11 cellular contexts compared by ENCODE assay signal in genomic region chr11:122197055-122197987, GRCh38.
DNase-seq lines count a peak whose midpoint lies in the region; ATAC-seq and TF ChIP-seq lines count a peak whose summit lies in the region.
"Had no signal": no experiment of that assay in that cellular context is flagged by ENCODE, and none has a peak within 500 bp of the region (broad histone marks: within the 10 kb centered on the region; RNA-seq: fewer than 3 reads in every experiment).

No MANE protein-coding gene starts in this region.

- TF ChIP-seq CTCF in ascending aorta (IDR thresholded peaks at IDR 0.05) = no peak

- H3K4me3 ChIP-seq in ascending aorta = peak overlapping the region in 1 of 2 donors; percentile 9
- no peak overlapping the region for H3K4me3 ChIP-seq in aorta (ENCODE audit: low read length in 2 of 2)
- H3K4me3 ChIP-seq: BLaER1 treated with 17β-estradiol and CSF1 and Interleukin-3, amounts not matched to agents 10 nM and 100 nM had no signal

- H3K27me3 Mint-ChIP-seq in effector memory CD8-positive, alpha-beta T cell = peaks cover 12 to 18% of the 10 kb centered on the region in 2 donors

- H3K27ac ChIP-seq in ascending aorta (peak overlapping the region; percentile 89 to 92), aorta (ENCODE audit: low read depth in 1 of 2, low read length in 2 of 2) (peak overlapping the region; percentile 66 to 68)
- H3K27ac ChIP-seq: BLaER1 treated with 17β-estradiol and CSF1 and Interleukin-3, amounts not matched to agents 10 nM and 100 nM had no signal

- H3K4me1 Mint-ChIP-seq in effector memory CD8-positive, alpha-beta T cell (ENCODE audit: low read depth in 2 of 2) = no peaks in the 10 kb centered on the region
- H3K4me1 Mint-ChIP-seq: naive thymus-derived CD8-positive, alpha-beta T cell had no signal

- WGBS in aorta, 2 donors = 67 to 68% methylated on average over 11 of the region's 11 CpGs

- no peak for DNase-seq in left ventricle myocardium superior
- DNase-seq in Right ventricle myocardium superior = no peak
- peak; percentile 57 to 95 for DNase-seq in ascending aorta (ENCODE audit: low spot score in 2 of 2)
- DNase-seq in iPS-NIHi7 (ENCODE audit: extremely low spot score) = peak; percentile 25
- DNase-seq in aorta = peak; percentile 73 to 76
- no peak for DNase-seq in activated CD4-positive, alpha-beta T cell treated with anti-CD3 and anti-CD28 coated beads, Interleukin-2, amount 50 U/mL, for 1 hour
- no peak for DNase-seq in effector memory CD8-positive, alpha-beta T cell
- DNase-seq in midbrain (lab: John Stamatoyannopoulos, UW) = no peak
- DNase-seq: naive thymus-derived CD8-positive, alpha-beta T cell; RPMI8226 had no signal

- H3K4me1 ChIP-seq in ascending aorta (peaks cover 4 to 66% of the 10 kb centered on the region in 2 donors), aorta (ENCODE audit: control insufficient read depth in 1 of 2, insufficient read depth in 2 of 2, low read length in 2 of 2) (peaks cover 10 to 14% of the 10 kb centered on the region in 2 donors)

- intact Hi-C loops in left ventricle myocardium superior (cut with micrococcal nuclease) = loop anchor here (10.0 kb wide), 1 partner anchor 93 kb away; no protein-coding TSS in a partner anchor
- intact Hi-C loops in Right ventricle myocardium superior (cut with DNase I) = no loop called here
- intact Hi-C loops in ascending aorta (cut with DNase I) = loop anchor here (10.0 kb wide), 1 partner anchor 937 kb away; no protein-coding TSS in a partner anchor
- intact Hi-C loops in aorta (cut with DNase I) = loop anchor here in 1 of 2 donors (5.0 kb wide), 1 partner anchor 150 kb away; no protein-coding TSS in a partner anchor

- no peaks in the 10 kb centered on the region for H3K27me3 ChIP-seq in ascending aorta
- no peaks in the 10 kb centered on the region for H3K27me3 ChIP-seq in aorta (ENCODE audit: control insufficient read depth in 1 of 2, insufficient read depth in 2 of 2, low read length in 1 of 2)
- H3K27me3 ChIP-seq: BLaER1 treated with 17β-estradiol and CSF1 and Interleukin-3, amounts not matched to agents 10 nM and 100 nM had no signal

- peak; percentile 48 for ATAC-seq in left ventricle myocardium superior
- no peak for ATAC-seq in Right ventricle myocardium superior (ENCODE audit: poor library complexity)
- ATAC-seq in aorta (ENCODE audit: low FRiP score) = peak; percentile 87
- no peak for ATAC-seq in effector memory CD8-positive, alpha-beta T cell (replicated peaks)
- ATAC-seq: naive thymus-derived CD8-positive, alpha-beta T cell had no signal

- H3K36me3 ChIP-seq in ascending aorta (no peaks in the 10 kb centered on the region), aorta (ENCODE audit: control insufficient read depth in 1 of 2, insufficient read depth in 2 of 2, low read length in 1 of 2) (no peaks in the 10 kb centered on the region)
- H3K36me3 ChIP-seq: BLaER1 treated with 17β-estradiol and CSF1 and Interleukin-3, amounts not matched to agents 10 nM and 100 nM had no signal

- H3K9me3 Mint-ChIP-seq in effector memory CD8-positive, alpha-beta T cell = peaks cover under 1 to 2% of the 10 kb centered on the region in 2 donors

- H3K4me3 Mint-ChIP-seq in effector memory CD8-positive, alpha-beta T cell = no peak overlapping the region
- H3K4me3 Mint-ChIP-seq: naive thymus-derived CD8-positive, alpha-beta T cell had no signal

- no peaks in the 10 kb centered on the region for H3K9me3 ChIP-seq in ascending aorta
- no peaks in the 10 kb centered on the region for H3K9me3 ChIP-seq in aorta (ENCODE audit: control insufficient read depth, low read length)
- H3K9me3 ChIP-seq: BLaER1 treated with 17β-estradiol and CSF1 and Interleukin-3, amounts not matched to agents 10 nM and 100 nM had no signal

- no peaks in the 10 kb centered on the region for H3K36me3 Mint-ChIP-seq in effector memory CD8-positive, alpha-beta T cell (ENCODE audit: insufficient read depth)
- H3K36me3 Mint-ChIP-seq: naive thymus-derived CD8-positive, alpha-beta T cell had no signal

- H3K27ac Mint-ChIP-seq in effector memory CD8-positive, alpha-beta T cell = no peak overlapping the region
- H3K27ac Mint-ChIP-seq: naive thymus-derived CD8-positive, alpha-beta T cell had no signal

Comparison
In these comparisons a context has a peak if more than half of its experiments do, and no peak if none do; other contexts are left out.
1. ATAC-seq: peak in left ventricle myocardium superior (single experiment) and aorta (single experiment); none in Right ventricle myocardium superior (single experiment) and effector memory CD8-positive, alpha-beta T cell (single experiment).
2. DNase-seq: peak in ascending aorta (2 of 2), iPS-NIHi7 (single experiment) and aorta (2 of 2); none in left ventricle myocardium superior (single experiment), Right ventricle myocardium superior (single experiment), activated CD4-positive, alpha-beta T cell treated with anti-CD3 and anti-CD28 coated beads, Interleukin-2, amount 50 U/mL, for 1 hour (single experiment), effector memory CD8-positive, alpha-beta T cell (0 of 3) and midbrain (single experiment).